ENCODE assay signal across 17 cellular contexts in genomic region chr12:26283046-26283445, GRCh38.
"Had no signal": no experiment of that assay in that cellular context is flagged by ENCODE, and none has a peak within 500 bp of the region (broad histone marks: within the 10 kb centered on the region; RNA-seq: fewer than 3 reads in every experiment).

No MANE protein-coding gene starts in this region.

- H3K4me3 Mint-ChIP-seq: dendritic cell treated with granulocyte-macrophage colony-stimulating factor and Interleukin-4, amounts not matched to agents 40 ng/mL and 50 ng/mL, for 4 days; endodermal cell; mesothelial cell of epicardium; natural killer cell; neural crest cell; stimulated activated naive B cell treated with anti-CD40 and anti-IgM and Interleukin-4, amounts not matched to agents 10 μg/mL and 1 μg/mL and 100 μg/mL, for 72 hours had no signal

- H3K27ac Mint-ChIP-seq: dendritic cell treated with granulocyte-macrophage colony-stimulating factor and Interleukin-4, amounts not matched to agents 40 ng/mL and 50 ng/mL, for 4 days; endodermal cell; mesothelial cell of epicardium; natural killer cell; stimulated activated naive B cell treated with anti-CD40 and anti-IgM and Interleukin-4, amounts not matched to agents 10 μg/mL and 1 μg/mL and 100 μg/mL, for 72 hours had no signal

- H3K9me3 Mint-ChIP-seq: dendritic cell treated with granulocyte-macrophage colony-stimulating factor and Interleukin-4, amounts not matched to agents 40 ng/mL and 50 ng/mL, for 4 days; endodermal cell; mesothelial cell of epicardium; natural killer cell; neural crest cell; stimulated activated naive B cell treated with anti-CD40 and anti-IgM and Interleukin-4, amounts not matched to agents 10 μg/mL and 1 μg/mL and 100 μg/mL, for 72 hours had no signal

- ATAC-seq: natural killer cell; stimulated activated naive B cell treated with anti-CD40 and anti-IgM and Interleukin-4, amounts not matched to agents 10 μg/mL and 1 μg/mL and 100 μg/mL, for 72 hours had no signal

- H3K4me1 Mint-ChIP-seq: natural killer cell had no signal

- DNase-seq: endodermal cell; erythroblast; foreskin melanocyte; head of caudate nucleus; hippocampal formation; natural killer cell; posterior cingulate gyrus; sigmoid colon; stimulated activated CD4-positive, alpha-beta T cell treated with anti-CD3 and anti-CD28 coated beads, Interleukin-2, amount 100 ng/mL, for 24 hours; stimulated activated CD4-positive, alpha-beta T cell treated with anti-CD3 and anti-CD28 coated beads, Interleukin-4, amount 100 ng/mL, for 4 hours; stimulated activated naive B cell treated with anti-CD40 and anti-IgM and Interleukin-4, amounts not matched to agents 10 μg/mL and 1 μg/mL and 100 μg/mL, for 72 hours; stomach; substantia nigra; transverse colon had no signal

- H3K36me3 Mint-ChIP-seq: mesothelial cell of epicardium; natural killer cell; stimulated activated naive B cell treated with anti-CD40 and anti-IgM and Interleukin-4, amounts not matched to agents 10 μg/mL and 1 μg/mL and 100 μg/mL, for 72 hours had no signal
